9 cellular contexts compared by ENCODE assay signal in the genomic region with DNA sequence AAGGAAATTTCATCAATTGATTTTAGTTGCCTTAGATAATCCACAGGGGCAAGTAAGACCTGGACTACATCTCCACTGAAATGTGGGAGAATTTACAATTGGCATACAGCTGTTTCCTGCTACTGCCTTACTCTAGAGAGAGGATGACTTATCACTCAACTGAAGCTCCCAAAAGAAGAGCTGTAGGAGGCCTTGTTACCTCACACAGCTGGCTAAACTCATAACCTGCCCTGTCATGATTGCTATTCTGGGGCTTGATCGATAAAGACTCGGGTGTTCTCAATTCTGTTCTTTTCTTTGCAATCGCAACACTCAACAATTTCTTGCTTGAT.
A peak's percentile ranks its signal among the peaks of the same experiment; 100 is the strongest.
DNase-seq lines count a peak whose midpoint lies in the region; ATAC-seq and TF ChIP-seq lines count a peak whose summit lies in the region.
"Had no signal": no experiment of that assay in that cellular context is flagged by ENCODE, and none has a peak within 500 bp of the region (broad histone marks: within the 10 kb centered on the region; RNA-seq: fewer than 3 reads in every experiment).

No MANE protein-coding gene starts in this region.

- WGBS in thyroid gland, 2 donors, result 80 to 82% methylated on average over 3 of the region's 3 CpGs

- H3K27ac Mint-ChIP-seq in effector memory CD8-positive, alpha-beta T cell, result peak overlapping the region in 1 of 2 donors; percentile 97

- CTCF ChIA-PET in GM10248 (lab: Yijun Ruan, JAX), result interaction anchor here (0.9 to 1.6 kb wide), 4 partner anchors 8 to 65 kb away, joined by 3 to 5 read pairs (median 3); no protein-coding TSS in a partner anchor

- H3K27ac ChIP-seq in colonic mucosa (no peak overlapping the region), thyroid gland (no peak overlapping the region)

- peak; percentile 15 for DNase-seq in GM10248 (ENCODE audit: extremely low spot score)
- DNase-seq in effector memory CD8-positive, alpha-beta T cell, result no peak
- DNase-seq in colonic mucosa, result no peak
- no peak for DNase-seq in ACHN
- DNase-seq in GDM1 (lab: John Stamatoyannopoulos, UW), result no peak
- DNase-seq in thyroid gland, result no peak
- DNase-seq: glutamatergic neuron had no signal

- TF ChIP-seq CTCF in GM10248 (IDR thresholded peaks at IDR 0.05; ENCODE audit: control extremely low read depth, extremely low read depth, low read depth, missing control alignments), result no peak
- TF ChIP-seq CTCF in colonic mucosa (IDR thresholded peaks at IDR 0.05), result no peak
- no peak for TF ChIP-seq CTCF in thyroid gland (IDR thresholded peaks at IDR 0.05)

- POLR2A ChIA-PET in GM10248 (lab: Yijun Ruan, JAX), result no interaction called here

- H3K27me3 ChIP-seq in colonic mucosa (no peaks in the 10 kb centered on the region), thyroid gland (no peaks in the 10 kb centered on the region)

- H3K9me3 ChIP-seq in colonic mucosa (no peaks in the 10 kb centered on the region), thyroid gland (no peaks in the 10 kb centered on the region)

- no peak overlapping the region for H3K4me3 ChIP-seq in colonic mucosa
- no peak overlapping the region for H3K4me3 ChIP-seq in thyroid gland (replicated peaks in 1 of 3)

- H3K4me1 ChIP-seq in colonic mucosa (no peaks in the 10 kb centered on the region), thyroid gland (no peaks in the 10 kb centered on the region)

- H3K36me3 ChIP-seq in colonic mucosa, result no peaks in the 10 kb centered on the region
- H3K36me3 ChIP-seq in thyroid gland, result no peaks in the 10 kb centered on the region

- no peaks in the 10 kb centered on the region for H3K36me3 Mint-ChIP-seq in effector memory CD8-positive, alpha-beta T cell (ENCODE audit: insufficient read depth)

- ATAC-seq in GM19467 (IDR thresholded peaks at IDR 0.05; ENCODE audit: unreplicated experiment) (peak; percentile 4), HG03469 (IDR thresholded peaks at IDR 0.05; ENCODE audit: unreplicated experiment) (peak; percentile 5)
- ATAC-seq in effector memory CD8-positive, alpha-beta T cell (replicated peaks), result no peak

- peaks cover 10 to 18% of the 10 kb centered on the region in 2 donors for H3K4me1 Mint-ChIP-seq in effector memory CD8-positive, alpha-beta T cell (ENCODE audit: low read depth in 2 of 2)

- peak overlapping the region; percentile 87 to 92 for H3K4me3 Mint-ChIP-seq in effector memory CD8-positive, alpha-beta T cell

- TF ChIP-seq POLR2A in thyroid gland (IDR thresholded peaks at IDR 0.05), result no peak

- no peaks in the 10 kb centered on the region for H3K27me3 Mint-ChIP-seq in effector memory CD8-positive, alpha-beta T cell

- in situ Hi-C loops in ACHN (cut with HindIII; ENCODE audit: low pct_ligation_motif_present, low pct_unique_long_range_greater_than_20kb, low sequenced_read_pairs), result no loop called here

- intact Hi-C loops in colonic mucosa (cut with DNase I), result no loop called here
- intact Hi-C loops in thyroid gland (cut with DNase I), result no loop called here

- H3K9ac ChIP-seq in colonic mucosa (ENCODE audit: low read depth in 2 of 2, low read length in 2 of 2), result no peak overlapping the region

- H3K9me3 Mint-ChIP-seq in effector memory CD8-positive, alpha-beta T cell, result no peaks in the 10 kb centered on the region
